8 cellular contexts compared by ENCODE assay signal in genomic region chr14:54902143-54902520, GRCh38. TPM values are rescaled to one million over a fixed set of nuclear protein-coding genes. Genes with fewer than 3 reads are reported as not detected.
A peak's percentile ranks its signal among the peaks of the same experiment; 100 is the strongest.
DNase-seq lines count a peak whose midpoint lies in the region; ATAC-seq, FAIRE-seq and TF ChIP-seq lines count a peak whose summit lies in the region.

No MANE protein-coding gene starts in this region.

- H3K4me2 ChIP-seq in endothelial cell of umbilical vein (ENCODE audit: insufficient read depth, low read length), result peak overlapping the region; percentile 75

- TSS peak; percentile 33 for BruUV-seq in endothelial cell of umbilical vein (replicated peaks; lab: Mats Ljungman, UMichigan)

- peaks cover 5% of the 10 kb centered on the region for H3K4me1 ChIP-seq in endothelial cell of umbilical vein (ENCODE audit: control insufficient read depth, extremely low read depth, insufficient read depth, low read length)
- H3K4me1 ChIP-seq in muscle layer of duodenum (ENCODE audit: control insufficient read depth in 1 of 2, insufficient read depth in 2 of 2, low read length in 2 of 2), result peaks cover 0 to 7% of the 10 kb centered on the region in 2 donors

- TF ChIP-seq POLR2A in endothelial cell of umbilical vein (IDR thresholded peaks at IDR 0.05; ENCODE audit: low read depth, low read length), result no peak

- H3K27me3 ChIP-seq in endothelial cell of umbilical vein (ENCODE audit: control insufficient read depth in 2 of 2, insufficient read depth in 2 of 2, low read length in 2 of 2) (no peaks in the 10 kb centered on the region), muscle layer of duodenum (ENCODE audit: low read depth, low read length) (no peaks in the 10 kb centered on the region)

- H3K79me2 ChIP-seq in endothelial cell of umbilical vein (ENCODE audit: control insufficient read depth, insufficient read depth, low read length), result no peaks in the 10 kb centered on the region

- H4K20me1 ChIP-seq in endothelial cell of umbilical vein (replicated peaks; ENCODE audit: control insufficient read depth, extremely low read depth, insufficient read depth, low read length), result no peaks in the 10 kb centered on the region

- FAIRE-seq in endothelial cell of umbilical vein (lab: Jason Lieb, UNC), result peak; percentile 46

- CTCF ChIA-PET in endothelial cell of umbilical vein (lab: Charles Lee), result interaction anchor here (1.1 to 2.0 kb wide), 6 partner anchors 16 to 79 kb away, joined by 3 to 7 read pairs (median 4); no protein-coding TSS in a partner anchor

- H3K9me3 ChIP-seq in endothelial cell of umbilical vein (replicated peaks; ENCODE audit: control insufficient read depth, insufficient read depth, low read length), result no peaks in the 10 kb centered on the region
- no peaks in the 10 kb centered on the region for H3K9me3 ChIP-seq in muscle layer of duodenum (ENCODE audit: control insufficient read depth in 1 of 2, low read length in 2 of 2)

- H3K9ac ChIP-seq in endothelial cell of umbilical vein (replicated peaks; ENCODE audit: extremely low read depth, insufficient read depth, low read length), result peak overlapping the region; percentile 75

- ATAC-seq in GM18907 (IDR thresholded peaks at IDR 0.05; ENCODE audit: unreplicated experiment) (peak; percentile 60), HG03135 (IDR thresholded peaks at IDR 0.05; ENCODE audit: unreplicated experiment) (peak; percentile 58)

- no peaks in the 10 kb centered on the region for H3K36me3 ChIP-seq in endothelial cell of umbilical vein (ENCODE audit: control insufficient read depth in 2 of 2, extremely low read depth in 1 of 2, insufficient read depth in 2 of 2, low read length in 2 of 2)
- no peaks in the 10 kb centered on the region for H3K36me3 ChIP-seq in muscle layer of duodenum (ENCODE audit: control insufficient read depth in 1 of 2, insufficient read depth in 2 of 2, low read length in 2 of 2)

- H3K27ac ChIP-seq in endothelial cell of umbilical vein (ENCODE audit: insufficient read depth, low read depth, low read length) (peak overlapping the region; percentile 16), muscle layer of duodenum (ENCODE audit: low read length) (peak overlapping the region; percentile 45)

- peak; percentile 39 for DNase-seq in Ammon's horn (ENCODE audit: low spot score)
- peak; percentile 80 for DNase-seq in NCI-H748 (lab: John Stamatoyannopoulos, UW; ENCODE audit: unreplicated experiment)
- peak; percentile 59 to 63 (median 62) for DNase-seq in activated CD8-positive, alpha-beta memory T cell treated with anti-CD3 and anti-CD28 coated beads for 48 hours (ENCODE audit: low read depth in 2 of 3, low spot score in 2 of 3)
- DNase-seq in endothelial cell of umbilical vein (ENCODE audit: low read depth, low spot score), result no peak
- peak; percentile 72 to 73 for DNase-seq in stimulated activated CD8-positive, alpha-beta memory T cell treated with anti-CD3 and anti-CD28 coated beads, Interleukin-7, amount 100 ng/mL, for 48 hours (ENCODE audit: extremely low read depth in 1 of 2, low read depth in 1 of 2)

- intact Hi-C loops in endothelial cell of umbilical vein (cut with micrococcal nuclease), result loop anchor here (2.0 to 5.0 kb wide), 3 partner anchors 25 to 125 kb away; partner anchors contain the start of genes SOCS4 and WDHD1

- H3K4me3 ChIP-seq in endothelial cell of umbilical vein (replicated peaks in 1 of 3; ENCODE audit: insufficient read depth in 1 of 3, low read depth in 1 of 3, low read length in 3 of 3) (peak overlapping the region; percentile 71 to 97 (median 86)), muscle layer of duodenum (ENCODE audit: low read depth in 1 of 2, low read length in 2 of 2) (peak overlapping the region; percentile 80 to 96)

- dilution Hi-C loops in endothelial cell of umbilical vein (cut with MboI; ENCODE audit: extremely low pct_ligation_motif_present, low sequenced_read_pairs), result no loop called here

- no peak for TF ChIP-seq CTCF in endothelial cell of umbilical vein (IDR thresholded peaks at IDR 0.05; ENCODE audit: extremely low read depth in 1 of 2, insufficient read depth in 1 of 2, low read depth in 1 of 2, low read length in 2 of 2)

- H2AFZ ChIP-seq in endothelial cell of umbilical vein (ENCODE audit: low read depth, low read length), result peak overlapping the region; percentile 67

- no peaks in the 10 kb centered on the region for H3K9me1 ChIP-seq in endothelial cell of umbilical vein (replicated peaks; ENCODE audit: control insufficient read depth, extremely low read depth, insufficient read depth, low read length)

- POLR2A ChIA-PET in endothelial cell of umbilical vein (lab: Charles Lee), result interaction anchor here (0.6 kb wide), 1 partner anchor 1217 kb away, joined by 3 read pairs; no protein-coding TSS in a partner anchor

TF ChIP-seq in endothelial cell of umbilical vein, 7 proteins besides CTCF, POLR2A, EP300 and RAD21:
- TF ChIP-seq FOS (IDR thresholded peaks at IDR 0.05; ENCODE audit: borderline replicate concordance, insufficient read depth, low read length) (no peak), EZH2 (IDR thresholded peaks at IDR 0.05; ENCODE audit: borderline replicate concordance, low read depth, low read length, severe bottlenecking) (no peak), POLR2AphosphoS5 (IDR thresholded peaks at IDR 0.05; ENCODE audit: insufficient read depth, low read depth, low read length) (no peak), MAX (IDR thresholded peaks at IDR 0.05; ENCODE audit: insufficient read depth, insufficient read length) (no peak), JUN (IDR thresholded peaks at IDR 0.05; ENCODE audit: borderline replicate concordance, insufficient read depth, insufficient read length, low read depth) (no peak), MYC (IDR thresholded peaks at IDR 0.05; ENCODE audit: low read depth, low read length) (no peak), GATA2 (IDR thresholded peaks at IDR 0.05; ENCODE audit: insufficient read depth, insufficient read length, low read depth, low read length) (no peak)
TF ChIP-seq in endothelial cell of umbilical vein: peak in this region for 0.

RNA-seq across cellular contexts. Expression of gene GCH1, which starts 0.5 kb away (rescaled TPM):
- 4.6 and 5.0 TPM in 2 replicates for total RNA-seq in endothelial cell of umbilical vein
- polyA plus RNA-seq in endothelial cell of umbilical vein, result 2.8 and 3.6 TPM in 2 replicates
- 2.3 and 2.7 TPM in 2 replicates for polyA plus RNA-seq in endothelial cell of umbilical vein (2011; cell fraction: cytosol; rRNA removed)
- 2.1 and 3.4 TPM in 2 replicates for polyA plus RNA-seq in endothelial cell of umbilical vein (2011; cell fraction: nucleus; rRNA removed)
- 3.1 and 3.2 TPM in 2 replicates for polyA plus RNA-seq in endothelial cell of umbilical vein (2012)
- polyA minus RNA-seq in endothelial cell of umbilical vein, result 1.8 and 2.7 TPM in 2 replicates
- 9.9 TPM for polyA minus RNA-seq in endothelial cell of umbilical vein (2011; cell fraction: cytosol; rRNA and poly(A)+ RNA removed)
- polyA minus RNA-seq in endothelial cell of umbilical vein (2011; cell fraction: nucleus; rRNA and poly(A)+ RNA removed), result 1.7 and 2.5 TPM in 2 replicates
